10 cellular contexts compared by ENCODE assay signal in genomic region chr2:219661197-219661954, GRCh38. TPM values are rescaled to one million over a fixed set of nuclear protein-coding genes. Genes with fewer than 3 reads are reported as not detected.
DNase-seq lines count a peak whose midpoint lies in the region; ATAC-seq and TF ChIP-seq lines count a peak whose summit lies in the region.
"Had no signal": no experiment of that assay in that cellular context is flagged by ENCODE, and none has a peak within 500 bp of the region (broad histone marks: within the 10 kb centered on the region; RNA-seq: fewer than 3 reads in every experiment).

No MANE protein-coding gene starts in this region.

- peaks cover 2 to 12% (median 12%) of the 10 kb centered on the region in 3 donors for H3K27me3 Mint-ChIP-seq in CD14-positive monocyte (ENCODE audit: low read depth in 3 of 3)

- H3K36me3 Mint-ChIP-seq in CD14-positive monocyte: no peaks in the 10 kb centered on the region

- ATAC-seq in GM19035 (IDR thresholded peaks at IDR 0.05; ENCODE audit: unreplicated experiment) (peak; percentile 90), HG02623 (IDR thresholded peaks at IDR 0.05; ENCODE audit: unreplicated experiment) (peak; percentile 90)

- DNase-seq in HT-29 (ENCODE audit: low spot score): peak; percentile 39
- peak; percentile 29 for DNase-seq in left kidney (ENCODE audit: low read depth, low spot score)
- DNase-seq in UCSD-AML1 (lab: John Stamatoyannopoulos, UW; ENCODE audit: unreplicated experiment): no peak
- no peak for DNase-seq in activated CD4-positive, alpha-beta T cell treated with anti-CD3 and anti-CD28 coated beads, Interleukin-2, amount 50 U/mL, for 48 hours
- DNase-seq in CD14-positive monocyte (ENCODE audit: low spot score): no peak
- no peak for DNase-seq in effector CD4-positive, alpha-beta T cell
- DNase-seq: activated effector memory CD4-positive, alpha-beta T cell treated with anti-CD3 and anti-CD28 coated beads, Interleukin-2, amount 50 U/mL, for 16 hours; sigmoid colon had no signal

- TF ChIP-seq CTCF in CD14-positive monocyte (IDR thresholded peaks at IDR 0.05): no peak

- peaks cover 7 to 23% (median 19%) of the 10 kb centered on the region in 7 donors for H3K9me3 Mint-ChIP-seq in CD14-positive monocyte

- no peak overlapping the region for H3K4me3 Mint-ChIP-seq in CD14-positive monocyte

- no peaks in the 10 kb centered on the region for H3K4me1 Mint-ChIP-seq in CD14-positive monocyte

- intact Hi-C loops in CD14-positive monocyte (cut with micrococcal nuclease): no loop called here

- no peak overlapping the region for H3K27ac Mint-ChIP-seq in CD14-positive monocyte

RNA-seq across cellular contexts. Expression of gene SLC4A3, which starts 33.9 kb away (rescaled TPM):
- total RNA-seq in HT-29 (2014; rRNA removed; shearing (Covaris generic)): 0.08 and 0.36 TPM in 2 replicates
- not detected for polyA plus RNA-seq in CD14-positive monocyte

Comparison
In these comparisons a context has a peak if more than half of its experiments do, and no peak if none do; other contexts are left out.
1. DNase-seq: peak in HT-29 (single experiment) and left kidney (single experiment); none in UCSD-AML1 (single experiment), activated CD4-positive, alpha-beta T cell treated with anti-CD3 and anti-CD28 coated beads, Interleukin-2, amount 50 U/mL, for 48 hours (0 of 2), CD14-positive monocyte (single experiment) and effector CD4-positive, alpha-beta T cell (single experiment).